1 cellular context compared by ENCODE assay signal in genomic region chr7:2601907-2602735, GRCh38.
TF ChIP-seq lines count a peak whose summit lies in the region.

No MANE protein-coding gene starts in this region.

TF ChIP-seq in K562, 482 proteins besides CTCF, POLR2A, EP300 and RAD21:
- TF ChIP-seq PML (IDR thresholded peaks at IDR 0.05; ENCODE audit: low read length) (no peak), KLF13 (tag; IDR thresholded peaks at IDR 0.05; ENCODE audit: borderline replicate concordance, low read depth) (no peak), MEIS2 (IDR thresholded peaks at IDR 0.05; ENCODE audit: partially characterized antibody) (peak; percentile 35)
- TF ChIP-seq, protein P1, sequence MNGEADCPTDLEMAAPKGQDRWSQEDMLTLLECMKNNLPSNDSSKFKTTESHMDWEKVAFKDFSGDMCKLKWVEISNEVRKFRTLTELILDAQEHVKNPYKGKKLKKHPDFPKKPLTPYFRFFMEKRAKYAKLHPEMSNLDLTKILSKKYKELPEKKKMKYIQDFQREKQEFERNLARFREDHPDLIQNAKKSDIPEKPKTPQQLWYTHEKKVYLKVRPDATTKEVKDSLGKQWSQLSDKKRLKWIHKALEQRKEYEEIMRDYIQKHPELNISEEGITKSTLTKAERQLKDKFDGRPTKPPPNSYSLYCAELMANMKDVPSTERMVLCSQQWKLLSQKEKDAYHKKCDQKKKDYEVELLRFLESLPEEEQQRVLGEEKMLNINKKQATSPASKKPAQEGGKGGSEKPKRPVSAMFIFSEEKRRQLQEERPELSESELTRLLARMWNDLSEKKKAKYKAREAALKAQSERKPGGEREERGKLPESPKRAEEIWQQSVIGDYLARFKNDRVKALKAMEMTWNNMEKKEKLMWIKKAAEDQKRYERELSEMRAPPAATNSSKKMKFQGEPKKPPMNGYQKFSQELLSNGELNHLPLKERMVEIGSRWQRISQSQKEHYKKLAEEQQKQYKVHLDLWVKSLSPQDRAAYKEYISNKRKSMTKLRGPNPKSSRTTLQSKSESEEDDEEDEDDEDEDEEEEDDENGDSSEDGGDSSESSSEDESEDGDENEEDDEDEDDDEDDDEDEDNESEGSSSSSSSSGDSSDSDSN (IDR thresholded peaks at IDR 0.05; ENCODE audit: borderline replicate concordance in 1 of 2, low read depth in 2 of 2, low read length in 2 of 2), result no peak
- TF ChIP-seq, protein P2, sequence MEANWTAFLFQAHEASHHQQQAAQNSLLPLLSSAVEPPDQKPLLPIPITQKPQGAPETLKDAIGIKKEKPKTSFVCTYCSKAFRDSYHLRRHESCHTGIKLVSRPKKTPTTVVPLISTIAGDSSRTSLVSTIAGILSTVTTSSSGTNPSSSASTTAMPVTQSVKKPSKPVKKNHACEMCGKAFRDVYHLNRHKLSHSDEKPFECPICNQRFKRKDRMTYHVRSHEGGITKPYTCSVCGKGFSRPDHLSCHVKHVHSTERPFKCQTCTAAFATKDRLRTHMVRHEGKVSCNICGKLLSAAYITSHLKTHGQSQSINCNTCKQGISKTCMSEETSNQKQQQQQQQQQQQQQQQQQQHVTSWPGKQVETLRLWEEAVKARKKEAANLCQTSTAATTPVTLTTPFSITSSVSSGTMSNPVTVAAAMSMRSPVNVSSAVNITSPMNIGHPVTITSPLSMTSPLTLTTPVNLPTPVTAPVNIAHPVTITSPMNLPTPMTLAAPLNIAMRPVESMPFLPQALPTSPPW (CRISPR knock-in tag; IDR thresholded peaks at IDR 0.05), result no peak
- TF ChIP-seq, protein P3, sequence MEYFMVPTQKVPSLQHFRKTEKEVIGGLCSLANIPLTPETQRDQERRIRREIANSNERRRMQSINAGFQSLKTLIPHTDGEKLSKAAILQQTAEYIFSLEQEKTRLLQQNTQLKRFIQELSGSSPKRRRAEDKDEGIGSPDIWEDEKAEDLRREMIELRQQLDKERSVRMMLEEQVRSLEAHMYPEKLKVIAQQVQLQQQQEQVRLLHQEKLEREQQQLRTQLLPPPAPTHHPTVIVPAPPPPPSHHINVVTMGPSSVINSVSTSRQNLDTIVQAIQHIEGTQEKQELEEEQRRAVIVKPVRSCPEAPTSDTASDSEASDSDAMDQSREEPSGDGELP (CRISPR knock-in tag; IDR thresholded peaks at IDR 0.05; ENCODE audit: borderline replicate concordance), result 0 out of 2 replicates have a peak, but pooled peaks have one; percentile 14
